Comparison of ENCODE assay signal across 12 cellular contexts in the genomic region with DNA sequence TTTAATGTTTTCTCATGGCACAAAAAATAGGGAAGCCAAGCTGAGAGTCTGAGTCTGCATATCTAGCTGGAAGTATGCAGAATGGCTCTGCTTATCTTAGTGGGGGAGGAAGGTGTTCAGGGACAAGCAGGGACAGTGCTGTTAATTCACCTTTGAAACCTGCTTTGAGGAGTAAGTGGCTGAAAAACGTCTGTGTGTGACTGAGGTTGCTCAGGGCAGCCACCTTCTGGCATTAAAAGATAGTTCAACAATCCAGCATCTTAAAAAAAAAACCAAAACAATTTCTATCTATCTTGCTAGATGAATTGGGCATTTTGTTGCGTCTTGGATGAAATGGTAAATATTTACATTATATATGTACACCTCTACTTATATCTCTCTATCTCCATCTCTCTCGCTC. TPM values are rescaled to one million over a fixed set of nuclear protein-coding genes. Genes with fewer than 3 reads are reported as not detected.
A peak's percentile ranks its signal among the peaks of the same experiment; 100 is the strongest.
DNase-seq lines count a peak whose midpoint lies in the region; ATAC-seq and TF ChIP-seq lines count a peak whose summit lies in the region.
"Had no signal": no experiment of that assay in that cellular context is flagged by ENCODE, and none has a peak within 500 bp of the region (broad histone marks: within the 10 kb centered on the region; RNA-seq: fewer than 3 reads in every experiment).

No MANE protein-coding gene starts in this region.

- H3K27me3 ChIP-seq in H7 (ENCODE audit: control insufficient read depth, insufficient read depth, low read length) = no peaks in the 10 kb centered on the region; the same call in 1 of the 2 replicates

- no peaks in the 10 kb centered on the region for H3K4me1 Mint-ChIP-seq in glutamatergic neuron (ENCODE audit: low read depth, unreplicated experiment)

- H3K9me3 Mint-ChIP-seq in glutamatergic neuron (ENCODE audit: unreplicated experiment) = peaks cover 3% of the 10 kb centered on the region

- H3K4me3 Mint-ChIP-seq in glutamatergic neuron (ENCODE audit: unreplicated experiment) = no peak overlapping the region

- no peak overlapping the region for H3K27ac Mint-ChIP-seq in glutamatergic neuron (ENCODE audit: unreplicated experiment)

- in situ Hi-C loops in KBM-7 (cut with MboI; ENCODE audit: low pct_unique_long_range_greater_than_20kb, low sequenced_read_pairs) = no loop called here

- peak; percentile 18 for TF ChIP-seq CTCF in glutamatergic neuron (IDR thresholded peaks at IDR 0.05; ENCODE audit: partially characterized antibody, unreplicated experiment)

- no peaks in the 10 kb centered on the region for H3K27me3 Mint-ChIP-seq in glutamatergic neuron (ENCODE audit: unreplicated experiment)

- ATAC-seq in HG02571 (IDR thresholded peaks at IDR 0.05; ENCODE audit: unreplicated experiment) = no peak
- no peak for ATAC-seq in HG02798 (IDR thresholded peaks at IDR 0.05; ENCODE audit: poor library complexity, unreplicated experiment)
- ATAC-seq: sciatic nerve had no signal

- H3K4me3 ChIP-seq in H7 (ENCODE audit: insufficient read depth, low read depth, low read length) = no peak overlapping the region

- peak; percentile 23 for DNase-seq in AG20443 (ENCODE audit: low spot score)
- peak; percentile 26 for DNase-seq in H7
- peak; percentile 16 for DNase-seq in RKO (ENCODE audit: low spot score)
- no peak for DNase-seq in glutamatergic neuron
- DNase-seq in KBM-7 = no peak
- DNase-seq in stimulated activated CD4-positive, alpha-beta T cell treated with anti-CD3 and anti-CD28 coated beads, Interleukin-4, amount 100 ng/mL, for 4 hours = no peak
- DNase-seq: activated gamma-delta T cell, NCI-H187 treated with DMSO at 0.1 percent for 48 hours, T-helper 9 cell had no signal

- H3K36me3 Mint-ChIP-seq in glutamatergic neuron (ENCODE audit: unreplicated experiment) = no peaks in the 10 kb centered on the region

- no peaks in the 10 kb centered on the region for H3K36me3 ChIP-seq in H7 (replicated peaks; ENCODE audit: control insufficient read depth, insufficient read depth, low read length)

RNA-seq across cellular contexts. Expression of a gene that starts 2.0 kb away (rescaled TPM):
- total RNA-seq in H7 (2014; rRNA removed; shearing (Covaris generic)) = 0.31 TPM in 1 of 2 replicates, not detected in the other
- total RNA-seq in glutamatergic neuron (ENCODE audit: unreplicated experiment) = not detected
- total RNA-seq: sciatic nerve had no signal

Comparison
In these comparisons a context has a peak if more than half of its experiments do, and no peak if none do; other contexts are left out.
1. DNase-seq: peak in AG20443 (single experiment), H7 (single experiment) and RKO (single experiment); none in glutamatergic neuron (single experiment), KBM-7 (single experiment) and stimulated activated CD4-positive, alpha-beta T cell treated with anti-CD3 and anti-CD28 coated beads, Interleukin-4, amount 100 ng/mL, for 4 hours (0 of 2).